ENCODE assay signal across 16 cellular contexts in the genomic region with DNA sequence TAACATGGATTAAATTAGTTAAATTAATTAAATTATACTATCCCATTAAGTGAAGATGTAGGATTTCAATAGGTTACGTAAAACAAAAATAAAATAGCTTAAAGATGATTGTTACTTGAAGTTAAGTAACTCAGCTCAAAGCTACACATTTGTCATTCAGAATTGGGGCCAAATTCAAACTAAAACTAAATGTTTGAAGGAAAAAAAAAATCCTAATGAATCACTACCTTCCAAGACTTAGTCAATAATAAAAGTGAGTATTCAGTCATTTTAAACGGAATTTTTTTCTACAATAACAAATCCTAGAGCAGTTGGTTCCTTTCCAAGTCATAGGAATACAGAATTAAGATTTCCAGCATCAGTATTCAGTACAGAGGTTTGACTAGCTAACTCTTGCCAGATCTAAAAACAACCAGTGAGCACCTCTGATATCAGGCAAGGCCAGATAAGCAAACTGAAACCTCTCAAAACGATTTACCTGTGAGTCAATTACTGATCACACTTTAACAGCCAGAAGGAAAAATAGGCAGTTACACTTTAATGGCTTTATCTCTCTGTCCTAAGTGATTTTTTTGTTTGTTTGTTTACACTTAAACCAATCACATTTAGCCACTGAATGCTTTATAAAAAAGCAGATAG.
DNase-seq lines count a peak whose midpoint lies in the region; ATAC-seq and TF ChIP-seq lines count a peak whose summit lies in the region.
"Had no signal": no experiment of that assay in that cellular context is flagged by ENCODE, and none has a peak within 500 bp of the region (broad histone marks: within the 10 kb centered on the region; RNA-seq: fewer than 3 reads in every experiment).

No MANE protein-coding gene starts in this region.

- H2BK15ac ChIP-seq in IMR-90 (ENCODE audit: low read depth, low read length), result no peak overlapping the region

- DNase-seq in IMR-90, result peak; percentile 24
- DNase-seq in mammary epithelial cell, result no peak
- DNase-seq in fibroblast of mammary gland (ENCODE audit: low read depth), result peak; percentile 30
- DNase-seq in osteoblast (ENCODE audit: insufficient read length, low spot score, missing footprints), result no peak
- no peak for DNase-seq in stimulated activated CD4-positive, alpha-beta T cell treated with anti-CD3 and anti-CD28 coated beads, Interleukin-12 subunit alpha, Interleukin-12 subunit beta, amount 100 ng/mL, for 4 hours
- DNase-seq in iPS-NIHi7 (ENCODE audit: extremely low spot score), result no peak
- DNase-seq in globus pallidus (ENCODE audit: low spot score), result no peak
- DNase-seq: DMS79, KBM-7, NCI-H1105 treated with DMSO at 0.1 percent for 48 hours, NCI-H1694, NCI-H774, RPMI8226, SIG-M5 had no signal

- no peak overlapping the region for H2AFZ ChIP-seq in IMR-90 (replicated peaks; ENCODE audit: low read length, poor library complexity)
- peak overlapping the region; percentile 2 for H2AFZ ChIP-seq in mammary epithelial cell (ENCODE audit: low read depth, low read length)
- H2AFZ ChIP-seq in osteoblast (ENCODE audit: low read length), result peak overlapping the region; percentile 28

- H2BK20ac ChIP-seq in IMR-90 (ENCODE audit: low read depth, low read length), result no peak overlapping the region

- H3K9ac ChIP-seq in IMR-90 (ENCODE audit: low read depth, low read length) (no peak overlapping the region), mammary epithelial cell (ENCODE audit: insufficient read depth, low read length) (no peak overlapping the region)

- TF ChIP-seq CTCF in IMR-90 (conservative IDR thresholded peaks at IDR 0.05; ENCODE audit: low read depth, low read length), result no peak
- no peak for TF ChIP-seq CTCF in mammary epithelial cell (conservative IDR thresholded peaks at IDR 0.05 in 1 of 2, IDR thresholded peaks at IDR 0.05 in 1 of 2; ENCODE audit: extremely low read depth in 1 of 2, insufficient read depth in 1 of 2, low read depth in 1 of 2, low read length in 2 of 2)
- TF ChIP-seq CTCF in fibroblast of mammary gland (conservative IDR thresholded peaks at IDR 0.05; ENCODE audit: control insufficient read depth, insufficient read depth, low read depth, low read length), result no peak
- no peak for TF ChIP-seq CTCF in osteoblast (IDR thresholded peaks at IDR 0.05; ENCODE audit: extremely low read depth, low read depth, low read length)

- no peaks in the 10 kb centered on the region for H3K9me1 ChIP-seq in IMR-90 (ENCODE audit: insufficient read depth, low read length)

- POLR2A ChIA-PET in IMR-90 (lab: Charles Lee; ENCODE audit: unreplicated experiment), result no interaction called here

- H3K79me1 ChIP-seq in IMR-90 (ENCODE audit: low read depth in 1 of 2, low read length in 2 of 2), result no peaks in the 10 kb centered on the region

- H3K14ac ChIP-seq in IMR-90 (replicated peaks; ENCODE audit: low read depth, low read length), result no peak overlapping the region

- no peak overlapping the region for H2BK120ac ChIP-seq in IMR-90 (ENCODE audit: low read depth, low read length)

- H3K18ac ChIP-seq in IMR-90 (ENCODE audit: low read depth, low read length), result no peak overlapping the region

- no peaks in the 10 kb centered on the region for H3K79me2 ChIP-seq in mammary epithelial cell (ENCODE audit: insufficient read depth, low read length)
- no peaks in the 10 kb centered on the region for H3K79me2 ChIP-seq in osteoblast (ENCODE audit: insufficient read depth, low read length)

- H3K9me3 ChIP-seq in IMR-90 (ENCODE audit: control insufficient read depth, insufficient read depth, low read length) (peaks cover 3% of the 10 kb centered on the region; the same call in 1 of the 2 replicates), mammary epithelial cell (replicated peaks; ENCODE audit: insufficient read depth, low read length) (peaks cover 5% of the 10 kb centered on the region), osteoblast (ENCODE audit: low read depth, low read length) (peaks cover 3% of the 10 kb centered on the region)
- H3K9me3 ChIP-seq: HAP-1 had no signal

- no peak overlapping the region for H4K91ac ChIP-seq in IMR-90 (ENCODE audit: insufficient read depth, low read depth, low read length)

- H3K23ac ChIP-seq in IMR-90 (ENCODE audit: low read depth, low read length), result no peak overlapping the region

- CTCF ChIA-PET in IMR-90 (lab: Yijun Ruan, JAX), result interaction anchor here (0.6 kb wide), 1 partner anchor 176 kb away, joined by 4 read pairs; no protein-coding TSS in a partner anchor
- CTCF ChIA-PET in mammary epithelial cell (lab: Charles Lee; ENCODE audit: low non-redundant PET), result no interaction called here

- TF ChIP-seq RAD21 in IMR-90 (IDR thresholded peaks at IDR 0.05; ENCODE audit: low read length), result no peak

- BruUV-seq in IMR-90 (replicated peaks; lab: Mats Ljungman, UMichigan) (no TSS peak), mammary epithelial cell (replicated peaks; lab: Mats Ljungman, UMichigan) (no TSS peak)

- no peaks in the 10 kb centered on the region for H3K36me3 ChIP-seq in IMR-90 (ENCODE audit: control insufficient read depth, insufficient read depth, low read length)
- no peaks in the 10 kb centered on the region for H3K36me3 ChIP-seq in mammary epithelial cell (ENCODE audit: insufficient read depth, low read length)
- H3K36me3 ChIP-seq in osteoblast (ENCODE audit: insufficient read depth, low read length), result no peaks in the 10 kb centered on the region
- H3K36me3 ChIP-seq: HAP-1 had no signal

- intact Hi-C loops in IMR-90 (cut with micrococcal nuclease), result no loop called here
- intact Hi-C loops in mammary epithelial cell (cut with micrococcal nuclease), result no loop called here

- H3K56ac ChIP-seq in IMR-90 (ENCODE audit: extremely low read depth, insufficient read depth, low read length), result no peak overlapping the region

- dilution Hi-C loops in IMR-90 (cut with HindIII; ENCODE audit: low sequenced_read_pairs, unreplicated experiment) (no loop called here), mammary epithelial cell (cut with HindIII; ENCODE audit: low sequenced_read_pairs) (no loop called here)

- H4K8ac ChIP-seq in IMR-90 (ENCODE audit: low read depth in 2 of 2, low read length in 2 of 2), result no peak overlapping the region

- H2AK5ac ChIP-seq in IMR-90 (ENCODE audit: low read depth, low read length), result no peak overlapping the region

- H2AK9ac ChIP-seq in IMR-90 (replicated peaks; ENCODE audit: low read depth, low read length, poor library complexity), result no peak overlapping the region

- H3K4me3 ChIP-seq in IMR-90 (ENCODE audit: insufficient read depth, low read depth, low read length), result no peak overlapping the region
- H3K4me3 ChIP-seq in mammary epithelial cell (replicated peaks in 1 of 3; ENCODE audit: insufficient read depth in 1 of 3, low read depth in 2 of 3, low read length in 3 of 3), result no peak overlapping the region
- no peak overlapping the region for H3K4me3 ChIP-seq in fibroblast of mammary gland (ENCODE audit: control insufficient read depth, low read depth, low read length)
- no peak overlapping the region for H3K4me3 ChIP-seq in osteoblast (ENCODE audit: insufficient read depth, low read length)
- H3K4me3 ChIP-seq: HAP-1 had no signal

- no CpG with 5 or more reads among the region's 3 CpGs for WGBS in IMR-90 (ENCODE audit: extremely low coverage in 2 of 2, insufficient read length in 1 of 2), 2 experiments
- 38% methylated on average over 3 of the region's 3 CpGs for WGBS in mammary epithelial cell (ENCODE audit: low coverage, missing lambda C conversion rate)

- H3K27ac ChIP-seq in IMR-90 (ENCODE audit: insufficient read depth, low read length) (no peak overlapping the region), mammary epithelial cell (ENCODE audit: insufficient read depth, low read depth, low read length) (no peak overlapping the region), osteoblast (ENCODE audit: low read depth, low read length) (no peak overlapping the region)

- no peak overlapping the region for H2BK5ac ChIP-seq in IMR-90 (ENCODE audit: low read depth, low read length, poor library complexity, severe bottlenecking)

- H3K27me3 ChIP-seq in IMR-90 (ENCODE audit: control insufficient read depth, insufficient read depth, low read length) (no peaks in the 10 kb centered on the region), mammary epithelial cell (ENCODE audit: insufficient read depth, low read length) (no peaks in the 10 kb centered on the region), osteoblast (ENCODE audit: insufficient read depth, low read length) (no peaks in the 10 kb centered on the region)

- ATAC-seq in IMR-90 (ENCODE audit: low read depth) (no peak), HG02798 (IDR thresholded peaks at IDR 0.05; ENCODE audit: poor library complexity, unreplicated experiment) (no peak)

- TF ChIP-seq POLR2A in IMR-90 (IDR thresholded peaks at IDR 0.05; ENCODE audit: low read depth, low read length), result no peak

- no peaks in the 10 kb centered on the region for H3K4me1 ChIP-seq in IMR-90 (ENCODE audit: control insufficient read depth, insufficient read depth, low read length)
- no peaks in the 10 kb centered on the region for H3K4me1 ChIP-seq in mammary epithelial cell (ENCODE audit: insufficient read depth, low read length)
- H3K4me1 ChIP-seq in osteoblast (ENCODE audit: insufficient read depth, low read length), result peaks cover 11% of the 10 kb centered on the region
- H3K4me1 ChIP-seq: HAP-1 had no signal

- H4K5ac ChIP-seq in IMR-90 (ENCODE audit: low read depth, low read length), result no peak overlapping the region

- no peak overlapping the region for H3K4ac ChIP-seq in IMR-90 (ENCODE audit: low read depth, low read length)

- no peak overlapping the region for H3K4me2 ChIP-seq in IMR-90 (ENCODE audit: low read depth, low read length)
- peak overlapping the region; percentile 5 for H3K4me2 ChIP-seq in mammary epithelial cell (ENCODE audit: insufficient read depth, low read depth, low read length)
- H3K4me2 ChIP-seq in osteoblast (ENCODE audit: insufficient read depth, low read length), result peak overlapping the region; percentile 41

- H4K20me1 ChIP-seq in IMR-90 (ENCODE audit: insufficient read depth, low read length) (no peaks in the 10 kb centered on the region), mammary epithelial cell (ENCODE audit: insufficient read depth, low read length) (no peaks in the 10 kb centered on the region), osteoblast (ENCODE audit: insufficient read depth, low read length) (no peaks in the 10 kb centered on the region)

- in situ Hi-C loops in IMR-90 (cut with MboI; ENCODE audit: low sequenced_read_pairs) (no loop called here), mammary epithelial cell (cut with MboI; ENCODE audit: low sequenced_read_pairs in 2 of 2) (no loop called here)

TF ChIP-seq in IMR-90, 13 proteins besides CTCF, POLR2A, EP300 and RAD21 (continues in another document):
- TF ChIP-seq FOS (IDR thresholded peaks at IDR 0.05; ENCODE audit: low read depth, low read length) (no peak), SMC3 (IDR thresholded peaks at IDR 0.05; ENCODE audit: low read depth, low read length) (no peak), NFE2L2 (IDR thresholded peaks at IDR 0.05; ENCODE audit: low read depth, low read length) (no peak), RCOR1 (IDR thresholded peaks at IDR 0.05; ENCODE audit: insufficient replicate concordance, low read length) (no peak), RFX5 (IDR thresholded peaks at IDR 0.05; ENCODE audit: low read depth, low read length) (no peak), CHD1 (IDR thresholded peaks at IDR 0.05; ENCODE audit: low read depth, low read length) (no peak), MAZ (IDR thresholded peaks at IDR 0.05; ENCODE audit: borderline replicate concordance, low read depth, low read length) (no peak), CEBPB (IDR thresholded peaks at IDR 0.05; ENCODE audit: low read depth, low read length) (no peak)

Comparison
In these comparisons a context has a peak if more than half of its experiments do, and no peak if none do; other contexts are left out.
1. DNase-seq: peak in IMR-90 (single experiment) and fibroblast of mammary gland (single experiment); none in mammary epithelial cell (single experiment), osteoblast (single experiment), stimulated activated CD4-positive, alpha-beta T cell treated with anti-CD3 and anti-CD28 coated beads, Interleukin-12 subunit alpha, Interleukin-12 subunit beta, amount 100 ng/mL, for 4 hours (single experiment), iPS-NIHi7 (single experiment) and globus pallidus (single experiment).